1 cellular context compared by ENCODE assay signal in the genomic region with DNA sequence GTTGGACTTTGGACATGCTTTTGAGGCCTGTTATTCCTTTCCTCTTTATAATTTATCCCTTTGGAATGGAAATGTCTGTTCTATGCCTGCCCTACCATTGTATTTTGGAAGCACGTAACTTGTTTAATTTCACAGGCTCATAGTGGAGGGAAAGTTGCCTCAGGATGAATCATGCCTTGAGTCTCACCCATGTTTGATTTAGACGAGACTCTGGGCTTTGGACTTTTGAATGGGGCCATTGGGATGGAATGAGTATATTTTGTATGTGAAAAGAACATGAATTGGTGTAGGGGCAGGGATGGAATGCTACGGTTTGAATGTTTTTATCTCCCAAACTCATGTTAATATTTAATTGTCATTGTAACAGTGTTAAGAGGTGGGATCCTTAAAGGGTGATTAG.
TF ChIP-seq lines count a peak whose summit lies in the region.

No MANE protein-coding gene starts in this region.

TF ChIP-seq in HepG2, 621 proteins besides CTCF, POLR2A, EP300 and RAD21:
- TF ChIP-seq SP2 (CRISPR knock-in tag; IDR thresholded peaks at IDR 0.05): no peak
- TF ChIP-seq, protein P1, sequence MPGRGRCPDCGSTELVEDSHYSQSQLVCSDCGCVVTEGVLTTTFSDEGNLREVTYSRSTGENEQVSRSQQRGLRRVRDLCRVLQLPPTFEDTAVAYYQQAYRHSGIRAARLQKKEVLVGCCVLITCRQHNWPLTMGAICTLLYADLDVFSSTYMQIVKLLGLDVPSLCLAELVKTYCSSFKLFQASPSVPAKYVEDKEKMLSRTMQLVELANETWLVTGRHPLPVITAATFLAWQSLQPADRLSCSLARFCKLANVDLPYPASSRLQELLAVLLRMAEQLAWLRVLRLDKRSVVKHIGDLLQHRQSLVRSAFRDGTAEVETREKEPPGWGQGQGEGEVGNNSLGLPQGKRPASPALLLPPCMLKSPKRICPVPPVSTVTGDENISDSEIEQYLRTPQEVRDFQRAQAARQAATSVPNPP (CRISPR knock-in tag; IDR thresholded peaks at IDR 0.05): no peak
- peak; percentile 59; the same call in 1 of the 2 replicates for TF ChIP-seq FOSL2 (CRISPR knock-in tag; IDR thresholded peaks at IDR 0.05)
- TF ChIP-seq, protein P2, sequence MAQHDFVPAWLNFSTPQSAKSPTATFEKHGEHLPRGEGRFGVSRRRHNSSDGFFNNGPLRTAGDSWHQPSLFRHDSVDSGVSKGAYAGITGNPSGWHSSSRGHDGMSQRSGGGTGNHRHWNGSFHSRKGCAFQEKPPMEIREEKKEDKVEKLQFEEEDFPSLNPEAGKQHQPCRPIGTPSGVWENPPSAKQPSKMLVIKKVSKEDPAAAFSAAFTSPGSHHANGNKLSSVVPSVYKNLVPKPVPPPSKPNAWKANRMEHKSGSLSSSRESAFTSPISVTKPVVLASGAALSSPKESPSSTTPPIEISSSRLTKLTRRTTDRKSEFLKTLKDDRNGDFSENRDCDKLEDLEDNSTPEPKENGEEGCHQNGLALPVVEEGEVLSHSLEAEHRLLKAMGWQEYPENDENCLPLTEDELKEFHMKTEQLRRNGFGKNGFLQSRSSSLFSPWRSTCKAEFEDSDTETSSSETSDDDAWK (CRISPR knock-in tag; IDR thresholded peaks at IDR 0.05): no peak
- TF ChIP-seq TBX2 (CRISPR knock-in tag; IDR thresholded peaks at IDR 0.05; ENCODE audit: borderline replicate concordance): no peak
- TF ChIP-seq USF2 (IDR thresholded peaks at IDR 0.05; ENCODE audit: low read depth, low read length): no peak
- no peak for TF ChIP-seq USF2 (CRISPR knock-in tag; IDR thresholded peaks at IDR 0.05; ENCODE audit: borderline replicate concordance)
- TF ChIP-seq U2AF1 (optimal IDR thresholded peaks at IDR 0.05; ENCODE audit: low read depth, low read length): no peak
- 0 out of 2 replicates have a peak, but pooled peaks have one; percentile 18 for TF ChIP-seq SAP130 (CRISPR knock-in tag; IDR thresholded peaks at IDR 0.05; ENCODE audit: low read depth)
- TF ChIP-seq ATF7 (IDR thresholded peaks at IDR 0.05): no peak
- TF ChIP-seq ATF7 (CRISPR knock-in tag; IDR thresholded peaks at IDR 0.05): no peak
- no peak for TF ChIP-seq ZNF883 (CRISPR knock-in tag; IDR thresholded peaks at IDR 0.05; ENCODE audit: not compliant biosample characterization)
- TF ChIP-seq FIP1L1 (IDR thresholded peaks at IDR 0.05; ENCODE audit: borderline replicate concordance, insufficient read depth, low read depth, low read length): no peak
- no peak for TF ChIP-seq HMGA1 (CRISPR knock-in tag; conservative IDR thresholded peaks at IDR 0.05)
- no peak for TF ChIP-seq ATRX (CRISPR knock-in tag; IDR thresholded peaks at IDR 0.05; ENCODE audit: borderline replicate concordance)
- peak; percentile 48 for TF ChIP-seq PAXIP1 (CRISPR knock-in tag; conservative IDR thresholded peaks at IDR 0.05)
- no peak for TF ChIP-seq AKAP8 (CRISPR knock-in tag; IDR thresholded peaks at IDR 0.05)
- no peak for TF ChIP-seq ZNF549 (CRISPR knock-in tag; IDR thresholded peaks at IDR 0.05)
- TF ChIP-seq TAF15 (IDR thresholded peaks at IDR 0.05; ENCODE audit: low read depth, low read length, poor library complexity, severe bottlenecking): no peak
- no peak for TF ChIP-seq ZNF652 (CRISPR knock-in tag; IDR thresholded peaks at IDR 0.05; ENCODE audit: borderline replicate concordance, low read depth)
- 0 out of 2 replicates have a peak, but pooled peaks have one; percentile 36 for TF ChIP-seq ARID2 (CRISPR knock-in tag; IDR thresholded peaks at IDR 0.05; ENCODE audit: borderline replicate concordance)
- no peak for TF ChIP-seq ZNF761 (CRISPR knock-in tag; conservative IDR thresholded peaks at IDR 0.05)
- TF ChIP-seq, protein P3, sequence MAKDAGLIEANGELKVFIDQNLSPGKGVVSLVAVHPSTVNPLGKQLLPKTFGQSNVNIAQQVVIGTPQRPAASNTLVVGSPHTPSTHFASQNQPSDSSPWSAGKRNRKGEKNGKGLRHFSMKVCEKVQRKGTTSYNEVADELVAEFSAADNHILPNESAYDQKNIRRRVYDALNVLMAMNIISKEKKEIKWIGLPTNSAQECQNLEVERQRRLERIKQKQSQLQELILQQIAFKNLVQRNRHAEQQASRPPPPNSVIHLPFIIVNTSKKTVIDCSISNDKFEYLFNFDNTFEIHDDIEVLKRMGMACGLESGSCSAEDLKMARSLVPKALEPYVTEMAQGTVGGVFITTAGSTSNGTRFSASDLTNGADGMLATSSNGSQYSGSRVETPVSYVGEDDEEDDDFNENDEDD (CRISPR knock-in tag; IDR thresholded peaks at IDR 0.05; ENCODE audit: borderline replicate concordance): peak; percentile 32; the same call in 1 of the 2 replicates
- TF ChIP-seq ZBTB21 (CRISPR knock-in tag; IDR thresholded peaks at IDR 0.05): no peak
- no peak for TF ChIP-seq DR1 (CRISPR knock-in tag; IDR thresholded peaks at IDR 0.05)
- peak; percentile 72; the same call in 1 of the 2 replicates for TF ChIP-seq ZNF644 (CRISPR knock-in tag; IDR thresholded peaks at IDR 0.05; ENCODE audit: low read depth)
- no peak for TF ChIP-seq ATM (IDR thresholded peaks at IDR 0.05; ENCODE audit: borderline replicate concordance)
